Comparison of ENCODE assay signal across 2 cellular contexts in genomic region chr12:64340546-64340945, GRCh38. TPM values are rescaled to one million over a fixed set of nuclear protein-coding genes. Genes with fewer than 3 reads are reported as not detected.
"Had no signal": no experiment of that assay in that cellular context is flagged by ENCODE, and none has a peak within 500 bp of the region (broad histone marks: within the 10 kb centered on the region; RNA-seq: fewer than 3 reads in every experiment).

No MANE protein-coding gene starts in this region.

RNA-seq across cellular contexts. Expression of gene C12orf56, which starts 50.0 kb away (rescaled TPM):
- total RNA-seq: M059J, MCF 10A had no signal
